Comparison of ENCODE assay signal across 31 cellular contexts in the genomic region with DNA sequence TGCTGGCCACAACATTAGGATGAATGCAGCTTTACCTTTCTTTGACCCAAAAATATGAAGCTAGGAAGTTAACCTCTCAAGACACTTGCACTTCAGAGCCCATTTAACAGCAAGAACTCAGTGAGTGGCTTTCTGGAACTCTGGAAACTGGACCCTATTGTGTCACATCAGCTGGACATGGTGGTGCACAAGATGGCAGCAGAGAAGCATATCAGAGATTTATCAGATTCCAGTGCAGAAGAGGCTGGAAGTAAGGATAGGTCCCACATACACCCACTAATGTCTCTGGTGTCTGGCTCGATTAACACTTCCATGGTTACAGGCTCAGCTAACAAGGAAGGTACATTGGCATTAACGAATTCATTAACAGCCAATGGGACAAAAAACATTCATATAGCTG.
"Had no signal": no experiment of that assay in that cellular context is flagged by ENCODE, and none has a peak within 500 bp of the region (broad histone marks: within the 10 kb centered on the region; RNA-seq: fewer than 3 reads in every experiment).

No MANE protein-coding gene starts in this region.

- H3K9me3 ChIP-seq: adrenal gland, body of pancreas, colonic mucosa, heart left ventricle, spleen, suprapubic skin, tibial artery had no signal

- DNase-seq: activated CD4-positive, alpha-beta memory T cell treated with anti-CD3 and anti-CD28 coated beads for 36 hours; activated CD4-positive, alpha-beta T cell treated with anti-CD3 and anti-CD28 coated beads, Interleukin-2, amount 10 ng/mL, durations not matched to agents 24 days and 14 days; activated CD4-positive, CD25-positive, alpha-beta regulatory T cell treated with anti-CD3 and anti-CD28 coated beads, Interleukin-2, amount 50 U/mL, for 72 hours; activated CD8-positive, alpha-beta memory T cell treated with anti-CD3 and anti-CD28 coated beads, Interleukin-2, amount 50 U/mL, for 4 hours; activated effector memory CD4-positive, alpha-beta T cell treated with anti-CD3 and anti-CD28 coated beads, Interleukin-2, amount 50 U/mL, for 16 hours; activated naive CD4-positive, alpha-beta T cell treated with anti-CD3 and anti-CD28 coated beads for 36 hours; activated naive CD8-positive, alpha-beta T cell treated with anti-CD3 and anti-CD28 coated beads for 36 hours; activated T-cell treated with anti-CD3 and anti-CD28 coated beads, Interleukin-2, amount 50 U/mL, for 1 hour; adrenal gland; aorta; body of pancreas; cerebellar nuclear complex; colonic mucosa; effector CD8-positive, alpha-beta T cell; heart left ventricle; hypothalamus; immature natural killer cell; kidney; left colon; mesenchymal stem cell; natural killer cell; occipital lobe; right cardiac atrium; spleen; stimulated activated naive CD4-positive, alpha-beta T cell; T-helper 1 cell; tibial artery had no signal

- H3K27me3 ChIP-seq: adrenal gland, body of pancreas, cardiac muscle cell, colonic mucosa, heart left ventricle, neural progenitor cell, spleen, suprapubic skin, tibial artery had no signal

- H3K4me1 ChIP-seq: adrenal gland, body of pancreas, colonic mucosa, heart left ventricle, neural progenitor cell, spleen, suprapubic skin, tibial artery had no signal

- ATAC-seq: body of pancreas, heart left ventricle, left colon, natural killer cell, right cardiac atrium had no signal

- H3K36me3 ChIP-seq: adrenal gland, cardiac muscle cell, colonic mucosa, heart left ventricle, neural progenitor cell, spleen, suprapubic skin, tibial artery had no signal

- H3K4me3 ChIP-seq: adrenal gland, body of pancreas, cardiac muscle cell, colonic mucosa, heart left ventricle, neural progenitor cell, spleen, suprapubic skin, tibial artery had no signal

- H3K27ac ChIP-seq: adrenal gland, body of pancreas, cardiac muscle cell, colonic mucosa, heart left ventricle, neural progenitor cell, spleen, suprapubic skin, tibial artery, VCaP had no signal
